14 cellular contexts compared by ENCODE assay signal in genomic region chr1:229205854-229206253, GRCh38.
DNase-seq lines count a peak whose midpoint lies in the region; ATAC-seq and TF ChIP-seq lines count a peak whose summit lies in the region.
"Had no signal": no experiment of that assay in that cellular context is flagged by ENCODE, and none has a peak within 500 bp of the region (broad histone marks: within the 10 kb centered on the region; RNA-seq: fewer than 3 reads in every experiment).

No MANE protein-coding gene starts in this region.

- POLR2A ChIA-PET in HEK293 (lab: Yijun Ruan, JAX): no interaction called here

- CTCF ChIA-PET in HEK293 (lab: Yijun Ruan, JAX): interaction anchor here (0.5 to 1.9 kb wide), 2 partner anchors 10 to 22 kb away, joined by 3 to 7 read pairs; no protein-coding TSS in a partner anchor

- H3K4me1 Mint-ChIP-seq in central memory CD8-positive, alpha-beta T cell: peaks cover 6% of the 10 kb centered on the region

- no peaks in the 10 kb centered on the region for H3K9me3 ChIP-seq in BLaER1
- no peaks in the 10 kb centered on the region for H3K9me3 ChIP-seq in HEK293 (ENCODE audit: control insufficient read depth, insufficient read depth, low read depth, low read length)
- H3K9me3 ChIP-seq: Caco-2 had no signal

- no peak for TF ChIP-seq CTCF in HEK293 (tag by site-specific recombination; IDR thresholded peaks at IDR 0.05)

- no peaks in the 10 kb centered on the region for H3K36me3 Mint-ChIP-seq in central memory CD8-positive, alpha-beta T cell (ENCODE audit: insufficient read depth)

- H3K9ac ChIP-seq in BLaER1 (no peak overlapping the region), rectal smooth muscle tissue (ENCODE audit: low read length) (no peak overlapping the region)

- H3K27ac Mint-ChIP-seq in central memory CD8-positive, alpha-beta T cell (ENCODE audit: low read depth): peak overlapping the region; percentile 24

- H3K9me3 Mint-ChIP-seq in central memory CD8-positive, alpha-beta T cell: no peaks in the 10 kb centered on the region

- H3K27me3 Mint-ChIP-seq in central memory CD8-positive, alpha-beta T cell: no peaks in the 10 kb centered on the region

- peaks cover 13% of the 10 kb centered on the region; the same call in 1 of the 2 replicates for H3K4me1 ChIP-seq in BLaER1
- no peaks in the 10 kb centered on the region for H3K4me1 ChIP-seq in HEK293 (ENCODE audit: control insufficient read depth, insufficient read depth, low read length)
- H3K4me1 ChIP-seq in rectal smooth muscle tissue (ENCODE audit: control insufficient read depth, insufficient read depth, low read length): peaks cover 14% of the 10 kb centered on the region

- no peak overlapping the region for H3K4me3 Mint-ChIP-seq in central memory CD8-positive, alpha-beta T cell

- no peak for DNase-seq in central memory CD8-positive, alpha-beta T cell (ENCODE audit: low spot score in 2 of 2)
- DNase-seq in putamen (ENCODE audit: low spot score): no peak
- no peak for DNase-seq in SHP77 treated with DMSO at 0.1 percent for 48 hours (lab: John Stamatoyannopoulos, UW)
- DNase-seq in UCSD-AML1 (lab: John Stamatoyannopoulos, UW; ENCODE audit: unreplicated experiment): no peak
- DNase-seq: activated CD4-positive, alpha-beta T cell treated with anti-CD3 and anti-CD28 coated beads for 48 hours; anterior cingulate cortex; Caco-2; NCI-H1436; PC-3; stimulated activated naive CD8-positive, alpha-beta T cell treated with anti-CD3 and anti-CD28 coated beads, Interleukin-15, Interleukin-2, amounts not matched to agents 100 U/mL and 50 U/mL, for 24 hours had no signal

- H3K36me3 ChIP-seq in BLaER1: no peaks in the 10 kb centered on the region
- H3K36me3 ChIP-seq in HEK293 (ENCODE audit: control insufficient read depth in 2 of 2, insufficient read depth in 1 of 2, low read length in 2 of 2): no peaks in the 10 kb centered on the region
- no peaks in the 10 kb centered on the region for H3K36me3 ChIP-seq in rectal smooth muscle tissue (ENCODE audit: control insufficient read depth, insufficient read depth, low read length)

- H3K27me3 ChIP-seq in BLaER1 (no peaks in the 10 kb centered on the region), rectal smooth muscle tissue (ENCODE audit: control insufficient read depth, insufficient read depth, low read length) (no peaks in the 10 kb centered on the region)

- no peak overlapping the region for H3K27ac ChIP-seq in BLaER1
- H3K27ac ChIP-seq in HEK293 (ENCODE audit: extremely low read depth, low read depth, low read length): no peak overlapping the region
- peak overlapping the region; percentile 52 for H3K27ac ChIP-seq in rectal smooth muscle tissue (ENCODE audit: low read depth, low read length)

- H4K20me1 ChIP-seq in BLaER1: no peaks in the 10 kb centered on the region

- H3K4me3 ChIP-seq in BLaER1 (no peak overlapping the region), HEK293 (ENCODE audit: low read depth, low read length) (no peak overlapping the region), rectal smooth muscle tissue (ENCODE audit: low read length) (no peak overlapping the region)

- no peak for ATAC-seq in central memory CD8-positive, alpha-beta T cell (replicated peaks; ENCODE audit: extremely low read depth, poor library complexity, severe bottlenecking)
- ATAC-seq in HG03159 (IDR thresholded peaks at IDR 0.05; ENCODE audit: unreplicated experiment): no peak
- ATAC-seq: PC-3; stimulated activated naive CD8-positive, alpha-beta T cell treated with anti-CD3 and anti-CD28 coated beads, Interleukin-15, Interleukin-2, amounts not matched to agents 100 U/mL and 50 U/mL, for 24 hours had no signal

- peak overlapping the region; percentile 33; the same call in 1 of the 2 replicates for H3K4me2 ChIP-seq in BLaER1

TF ChIP-seq in HEK293, 187 proteins besides CTCF, POLR2A, EP300 and RAD21:
- TF ChIP-seq YY2 (tag by site-specific recombination; IDR thresholded peaks at IDR 0.05) (no peak), ZNF626 (tag by site-specific recombination; IDR thresholded peaks at IDR 0.05) (no peak), ZNF830 (tag by site-specific recombination; IDR thresholded peaks at IDR 0.05; ENCODE audit: low read depth) (no peak), ZNF10 (tag by site-specific recombination; IDR thresholded peaks at IDR 0.05) (no peak), ZBTB44 (tag by site-specific recombination; IDR thresholded peaks at IDR 0.05) (no peak), PRDM10 (tag by site-specific recombination; IDR thresholded peaks at IDR 0.05) (peak; percentile 88), ZNF610 (tag by site-specific recombination; IDR thresholded peaks at IDR 0.05; ENCODE audit: borderline replicate concordance) (no peak), ZBTB6 (tag by site-specific recombination; IDR thresholded peaks at IDR 0.05) (peak; percentile 84; the same call in 1 of the 2 replicates), ZNF394 (tag by site-specific recombination; IDR thresholded peaks at IDR 0.05; ENCODE audit: borderline replicate concordance) (no peak), ZNF223 (tag by site-specific recombination; IDR thresholded peaks at IDR 0.05) (no peak), ZNF24 (tag by site-specific recombination; IDR thresholded peaks at IDR 0.05) (no peak)
